ENCODE assay signal across 17 cellular contexts in the genomic region with DNA sequence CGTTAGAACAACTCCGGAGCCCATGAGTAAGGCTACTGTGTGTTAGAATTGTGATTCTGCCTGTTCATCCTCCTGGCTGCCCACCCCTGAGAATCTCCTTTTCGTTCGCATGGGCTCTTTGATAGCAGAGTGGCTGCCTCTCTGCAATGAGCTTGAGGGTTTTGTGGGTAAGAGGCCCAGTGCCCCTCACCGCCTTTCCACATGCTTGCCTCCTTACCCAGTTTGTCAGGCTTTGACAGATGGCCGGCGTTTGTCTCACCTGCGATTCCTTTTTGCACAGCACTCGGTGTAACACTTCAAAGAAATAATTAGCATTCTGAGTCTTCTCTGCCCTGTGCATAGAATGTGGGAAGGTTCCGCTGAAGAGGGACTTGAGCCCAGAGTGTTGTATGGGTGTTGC.
DNase-seq lines count a peak whose midpoint lies in the region; ATAC-seq and TF ChIP-seq lines count a peak whose summit lies in the region.
"Had no signal": no experiment of that assay in that cellular context is flagged by ENCODE, and none has a peak within 500 bp of the region (broad histone marks: within the 10 kb centered on the region; RNA-seq: fewer than 3 reads in every experiment).

No MANE protein-coding gene starts in this region.

- peak; percentile 77 for DNase-seq in DND-41
- peak; percentile 68 for DNase-seq in OCI-LY7 (ENCODE audit: low spot score)
- DNase-seq in MCF 10A (ENCODE audit: unreplicated experiment) = no peak
- no peak for DNase-seq in H7
- DNase-seq in smooth muscle cell (lab: John Stamatoyannopoulos, UW; ENCODE audit: unreplicated experiment) = no peak
- DNase-seq: ACHN; BE2C; C1 segment of cervical spinal cord; Caco-2; CD4-positive, CD25-positive, alpha-beta regulatory T cell; GDM1; GOT3; H9; IMR-90; KBM-7 had no signal

- no peaks in the 10 kb centered on the region for H3F3A ChIP-seq in smooth muscle cell (ENCODE audit: low read depth)

- no peaks in the 10 kb centered on the region for H3K9me3 Mint-ChIP-seq in MCF 10A (ENCODE audit: unreplicated experiment)
- H3K9me3 Mint-ChIP-seq: CD4-positive, CD25-positive, alpha-beta regulatory T cell; H9 had no signal

- H3K36me3 ChIP-seq in DND-41 (ENCODE audit: insufficient read depth, low read length) (no peaks in the 10 kb centered on the region), KOPT-K1 (ENCODE audit: insufficient read depth, low read length) (no peaks in the 10 kb centered on the region), OCI-LY7 (ENCODE audit: insufficient read depth, low read length) (peaks cover 11% of the 10 kb centered on the region; the same call in 1 of the 2 replicates), thymus (ENCODE audit: control insufficient read depth, insufficient read depth) (no peaks in the 10 kb centered on the region), H7 (replicated peaks; ENCODE audit: control insufficient read depth, insufficient read depth, low read length) (no peaks in the 10 kb centered on the region), smooth muscle cell (ENCODE audit: low read depth) (no peaks in the 10 kb centered on the region)
- H3K36me3 ChIP-seq: BE2C had no signal

- H3K4me1 Mint-ChIP-seq in MCF 10A (ENCODE audit: insufficient read depth, unreplicated experiment) = peaks cover 17% of the 10 kb centered on the region

- intact Hi-C loops in OCI-LY7 (cut with micrococcal nuclease; ENCODE audit: unreplicated experiment) = loop anchor here (10.0 kb wide), 1 partner anchor 1699 kb away; no protein-coding TSS in a partner anchor
- intact Hi-C loops in MCF 10A (cut with micrococcal nuclease) = no loop called here

- H3K27me3 ChIP-seq in DND-41 (ENCODE audit: insufficient read depth, low read length, poor library complexity) (no peaks in the 10 kb centered on the region), thymus (ENCODE audit: control insufficient read depth, insufficient read depth) (no peaks in the 10 kb centered on the region), H7 (ENCODE audit: control insufficient read depth, insufficient read depth, low read length) (no peaks in the 10 kb centered on the region), smooth muscle cell (ENCODE audit: low read depth) (no peaks in the 10 kb centered on the region)
- H3K27me3 ChIP-seq: BE2C had no signal

- peak; percentile 78 for ATAC-seq in DND-41 (ENCODE audit: insufficient read depth, low read depth)

- H3K27ac ChIP-seq in DND-41 (ENCODE audit: low read length) (peak overlapping the region; percentile 6; the same call in 1 of the 2 replicates), KOPT-K1 (ENCODE audit: low read depth, low read length, poor library complexity, severe bottlenecking) (peak overlapping the region; percentile 95), OCI-LY7 (ENCODE audit: low read depth, low read length, poor library complexity, severe bottlenecking) (peak overlapping the region; percentile 99), thymus (ENCODE audit: low read depth) (peak overlapping the region; percentile 85), smooth muscle cell (ENCODE audit: low read depth) (no peak overlapping the region)

- H3K79me2 ChIP-seq in DND-41 (ENCODE audit: insufficient read depth, low read length) (no peaks in the 10 kb centered on the region), OCI-LY7 (ENCODE audit: insufficient read depth, low read depth, low read length) (peaks cover 15% of the 10 kb centered on the region; the same call in 1 of the 2 replicates), smooth muscle cell (ENCODE audit: low read depth) (no peaks in the 10 kb centered on the region)

- H3K9ac ChIP-seq in DND-41 (ENCODE audit: low read depth, low read length) = no peak overlapping the region
- H3K9ac ChIP-seq in smooth muscle cell (ENCODE audit: low read depth) = no peak overlapping the region

- POLR2A ChIA-PET in OCI-LY7 (lab: Charles Lee) (interaction anchor here (0.6 to 1.4 kb wide), 5 partner anchors 9 to 66 kb away, joined by 3 to 9 read pairs (median 7); no protein-coding TSS in a partner anchor), MCF 10A (lab: Yijun Ruan, JAX) (no interaction called here)

- H3K9me3 ChIP-seq in DND-41 (ENCODE audit: insufficient read depth, low read length, severe bottlenecking) = no peaks in the 10 kb centered on the region
- no peaks in the 10 kb centered on the region for H3K9me3 ChIP-seq in KOPT-K1 (ENCODE audit: insufficient read depth, low read length, poor library complexity, severe bottlenecking)
- peaks cover 3% of the 10 kb centered on the region; the same call in 1 of the 2 replicates for H3K9me3 ChIP-seq in OCI-LY7 (ENCODE audit: low read length)
- H3K9me3 ChIP-seq in thymus (ENCODE audit: control insufficient read depth) = no peaks in the 10 kb centered on the region
- no peaks in the 10 kb centered on the region for H3K9me3 ChIP-seq in smooth muscle cell (replicated peaks; ENCODE audit: low read depth)
- H3K9me3 ChIP-seq: BE2C, Caco-2 had no signal

- 10% methylated on average over 10 of the region's 10 CpGs for WGBS in thymus
- WGBS in smooth muscle cell (ENCODE audit: low lambda C conversion rate) = 93% methylated on average over 10 of the region's 10 CpGs

- no peak overlapping the region for H3K27ac Mint-ChIP-seq in MCF 10A (ENCODE audit: low read depth, unreplicated experiment)

- H3K4me3 ChIP-seq in DND-41 (ENCODE audit: low read depth in 1 of 2, low read length in 2 of 2) (no peak overlapping the region), OCI-LY7 (ENCODE audit: low read depth, low read length, poor library complexity, severe bottlenecking) (no peak overlapping the region), thymus (ENCODE audit: low read length) (peak overlapping the region; percentile 11), H7 (ENCODE audit: insufficient read depth, low read depth, low read length) (no peak overlapping the region), smooth muscle cell (no peak overlapping the region)

- H3K36me3 Mint-ChIP-seq in MCF 10A (ENCODE audit: insufficient read depth, unreplicated experiment) = no peaks in the 10 kb centered on the region

- H3K27me3 Mint-ChIP-seq in MCF 10A (ENCODE audit: insufficient read depth, unreplicated experiment) = no peaks in the 10 kb centered on the region
- H3K27me3 Mint-ChIP-seq: CD4-positive, CD25-positive, alpha-beta regulatory T cell had no signal

- no peaks in the 10 kb centered on the region for H3K9me2 ChIP-seq in OCI-LY7 (ENCODE audit: insufficient read depth, low read length)

- no peak for TF ChIP-seq CTCF in DND-41 (IDR thresholded peaks at IDR 0.05; ENCODE audit: borderline replicate concordance, extremely low read depth, low read length, poor library complexity, severe bottlenecking)
- TF ChIP-seq CTCF in OCI-LY7 (conservative IDR thresholded peaks at IDR 0.05; ENCODE audit: low read length) = no peak
- no peak for TF ChIP-seq CTCF in MCF 10A (IDR thresholded peaks at IDR 0.05; ENCODE audit: unreplicated experiment)
- no peak for TF ChIP-seq CTCF in smooth muscle cell (IDR thresholded peaks at IDR 0.05; ENCODE audit: borderline replicate concordance, insufficient read depth, poor library complexity, severe bottlenecking)

- H3K4me1 ChIP-seq in DND-41 (ENCODE audit: insufficient read depth, low read length) (peaks cover 55% of the 10 kb centered on the region), OCI-LY7 (ENCODE audit: insufficient read depth, low read length, poor library complexity, severe bottlenecking) (peaks cover 91% of the 10 kb centered on the region), thymus (ENCODE audit: control insufficient read depth, insufficient read depth, low read length) (peaks cover 64% of the 10 kb centered on the region), smooth muscle cell (ENCODE audit: low read depth) (peaks cover 3% of the 10 kb centered on the region)
- H3K4me1 ChIP-seq: BE2C, Caco-2 had no signal

- BruUV-seq in OCI-LY7 (replicated peaks; lab: Mats Ljungman, UMichigan) = no TSS peak
- BruUV-seq in MCF 10A (replicated peaks; lab: Mats Ljungman, UMichigan) = no TSS peak

- H4K20me1 ChIP-seq in DND-41 (ENCODE audit: insufficient read depth, low read length) = no peaks in the 10 kb centered on the region
- H4K20me1 ChIP-seq in OCI-LY7 (ENCODE audit: insufficient read depth, low read length) = no peaks in the 10 kb centered on the region
- H4K20me1 ChIP-seq in smooth muscle cell (ENCODE audit: low read depth) = no peaks in the 10 kb centered on the region

- H2AFZ ChIP-seq in DND-41 (ENCODE audit: low read depth, low read length) (no peak overlapping the region), OCI-LY7 (ENCODE audit: low read length) (no peak overlapping the region), smooth muscle cell (ENCODE audit: low read depth) (no peak overlapping the region)

- H3K4me2 ChIP-seq in DND-41 (ENCODE audit: insufficient read depth, low read length) (no peak overlapping the region), OCI-LY7 (ENCODE audit: low read length) (peak overlapping the region; percentile 94), smooth muscle cell (no peak overlapping the region)

- no peak overlapping the region for H3K4me3 Mint-ChIP-seq in MCF 10A (ENCODE audit: unreplicated experiment)
- H3K4me3 Mint-ChIP-seq: CD4-positive, CD25-positive, alpha-beta regulatory T cell; H9 had no signal

- CTCF ChIA-PET in OCI-LY7 (lab: Charles Lee; ENCODE audit: unreplicated experiment) (no interaction called here), MCF 10A (lab: Yijun Ruan, JAX) (no interaction called here)

Comparison
In these comparisons a context has a peak if more than half of its experiments do, and no peak if none do; other contexts are left out.
1. DNase-seq: peak in DND-41 (single experiment) and OCI-LY7 (single experiment); none in MCF 10A (single experiment), H7 (single experiment) and smooth muscle cell (single experiment).